Comparison of ENCODE assay signal across 1 cellular context in the genomic region with DNA sequence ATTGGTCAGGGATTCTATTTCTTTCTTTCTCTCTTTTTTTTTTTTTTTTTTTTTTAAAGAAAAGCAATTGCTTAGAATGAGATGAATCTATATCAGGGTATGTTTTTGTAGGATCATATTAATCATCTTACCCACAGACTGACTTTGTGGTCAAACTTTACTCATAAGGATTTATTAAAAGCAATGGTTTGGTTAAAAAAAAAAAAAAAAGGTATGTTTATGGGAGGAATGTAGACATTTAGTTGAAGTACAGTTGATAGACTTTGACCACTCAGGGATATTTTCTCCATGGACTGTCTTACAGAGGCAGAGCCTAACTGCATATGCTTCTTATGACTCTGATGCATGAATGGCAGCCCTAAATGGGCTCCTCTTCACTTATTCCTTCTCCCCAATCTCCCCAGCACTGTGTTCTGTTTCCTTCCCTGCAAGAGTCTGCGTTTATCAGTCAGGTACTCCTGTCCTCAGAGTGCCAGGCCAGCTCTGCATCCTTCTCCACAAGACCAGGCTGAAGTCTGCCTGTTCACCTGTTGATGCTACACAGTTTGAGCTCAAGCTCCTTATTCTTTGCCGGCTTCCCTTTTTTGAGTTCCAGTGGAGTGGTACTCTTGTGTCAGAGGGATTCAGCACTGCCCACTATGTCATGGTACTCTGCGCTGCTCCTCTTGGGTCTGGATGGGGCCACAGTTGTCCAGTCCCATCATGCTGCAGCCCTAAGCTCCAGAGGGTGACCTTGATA.
TF ChIP-seq lines count a peak whose summit lies in the region.

No MANE protein-coding gene starts in this region.

TF ChIP-seq in endothelial cell of umbilical vein, 7 proteins besides CTCF, POLR2A, EP300 and RAD21:
- TF ChIP-seq POLR2AphosphoS5 (IDR thresholded peaks at IDR 0.05; ENCODE audit: insufficient read depth, low read depth, low read length) (peak; percentile 49), GATA2 (IDR thresholded peaks at IDR 0.05; ENCODE audit: insufficient read depth, insufficient read length, low read depth, low read length) (no peak), MYC (IDR thresholded peaks at IDR 0.05; ENCODE audit: low read depth, low read length) (no peak), JUN (IDR thresholded peaks at IDR 0.05; ENCODE audit: borderline replicate concordance, insufficient read depth, insufficient read length, low read depth) (no peak), FOS (IDR thresholded peaks at IDR 0.05; ENCODE audit: borderline replicate concordance, insufficient read depth, low read length) (no peak), MAX (IDR thresholded peaks at IDR 0.05; ENCODE audit: insufficient read depth, insufficient read length) (no peak), EZH2 (IDR thresholded peaks at IDR 0.05; ENCODE audit: borderline replicate concordance, low read depth, low read length, severe bottlenecking) (no peak)
